In the genomic region with DNA sequence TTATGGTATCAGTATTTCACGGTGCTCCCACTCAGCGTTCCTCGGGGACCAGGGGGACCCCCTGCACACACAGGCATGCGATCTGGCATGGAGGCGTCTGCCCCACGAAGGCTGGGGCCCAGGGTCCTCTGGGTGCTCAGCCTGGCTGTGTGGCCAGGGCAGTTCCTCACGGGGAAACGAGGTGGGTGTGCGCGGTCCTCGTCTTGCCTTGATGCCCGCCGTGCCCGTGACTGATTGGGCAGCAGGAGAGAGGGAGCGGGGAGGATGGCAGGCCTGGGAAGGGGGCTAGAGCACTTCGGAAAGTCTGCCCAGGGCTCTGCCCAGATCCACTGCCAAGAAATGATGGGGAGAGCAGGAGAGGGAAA, we compare ENCODE assay signal across 1 cellular context.
TF ChIP-seq lines count a peak whose summit lies in the region.

No MANE protein-coding gene starts in this region.

TF ChIP-seq in HepG2, 621 proteins besides CTCF, POLR2A, EP300 and RAD21 (continued from another document):
- no peak for TF ChIP-seq PREB (CRISPR knock-in tag; IDR thresholded peaks at IDR 0.05)
TF ChIP-seq in HepG2: peak in this region for 1.
